ENCODE assay signal across 15 cellular contexts in the genomic region with DNA sequence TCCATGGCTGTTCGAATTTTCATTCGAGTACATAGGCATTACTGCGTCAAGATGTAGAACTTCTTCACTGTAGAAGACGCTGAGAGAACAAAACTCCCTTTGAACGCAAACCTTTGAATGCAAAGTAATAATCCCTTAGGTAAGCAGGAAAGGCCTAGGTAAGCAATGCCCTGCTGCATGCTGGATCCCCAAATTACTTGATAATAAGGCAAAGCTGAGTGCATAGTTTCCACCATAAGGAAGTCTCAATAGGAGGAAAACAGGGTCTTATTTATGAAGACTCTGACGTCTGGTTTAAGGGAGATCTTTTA. TPM values are rescaled to one million over a fixed set of nuclear protein-coding genes. Genes with fewer than 3 reads are reported as not detected.
DNase-seq lines count a peak whose midpoint lies in the region; ATAC-seq, FAIRE-seq and TF ChIP-seq lines count a peak whose summit lies in the region.
"Had no signal": no experiment of that assay in that cellular context is flagged by ENCODE, and none has a peak within 500 bp of the region (broad histone marks: within the 10 kb centered on the region; RNA-seq: fewer than 3 reads in every experiment).

No MANE protein-coding gene starts in this region.

- DNase-seq in CD14-positive monocyte (ENCODE audit: low spot score) (no peak), astrocyte (ENCODE audit: low read depth) (no peak), neural progenitor cell (ENCODE audit: low spot score) (no peak), Kasumi-1 (lab: John Stamatoyannopoulos, UW) (no peak), MM.1S (no peak)
- DNase-seq: activated gamma-delta T cell had no signal

- H3K36me3 Mint-ChIP-seq in CD14-positive monocyte (peaks cover 0 to 5% of the 10 kb centered on the region in 2 donors), astrocyte (ENCODE audit: low read depth, unreplicated experiment) (no peaks in the 10 kb centered on the region), neural progenitor cell (no peaks in the 10 kb centered on the region)
- H3K36me3 Mint-ChIP-seq: brain, naive B cell had no signal

- no peaks in the 10 kb centered on the region for H3K79me2 ChIP-seq in KMS-11 (ENCODE audit: insufficient read depth, low read depth)
- H3K79me2 ChIP-seq in astrocyte (ENCODE audit: insufficient read depth, low read length) = no peaks in the 10 kb centered on the region
- no peaks in the 10 kb centered on the region for H3K79me2 ChIP-seq in neural progenitor cell (ENCODE audit: low read depth)
- H3K79me2 ChIP-seq in MM.1S (ENCODE audit: low read length) = no peaks in the 10 kb centered on the region
- H3K79me2 ChIP-seq: hepatocyte, parathyroid adenoma had no signal

- H3F3A ChIP-seq in neural progenitor cell (ENCODE audit: low read depth) = no peaks in the 10 kb centered on the region
- no peaks in the 10 kb centered on the region for H3F3A ChIP-seq in MM.1S (ENCODE audit: insufficient read depth, low read length)

- intact Hi-C loops in CD14-positive monocyte (cut with micrococcal nuclease) = loop anchor here in 1 of 2 donors (10.0 kb wide), 1 partner anchor 195 kb away; no protein-coding TSS in a partner anchor

- H3K36me3 ChIP-seq in KMS-11 (ENCODE audit: insufficient read depth) (no peaks in the 10 kb centered on the region), astrocyte (ENCODE audit: insufficient read depth, low read length) (no peaks in the 10 kb centered on the region), neural progenitor cell (no peaks in the 10 kb centered on the region), MM.1S (replicated peaks; ENCODE audit: insufficient read depth, low read length) (no peaks in the 10 kb centered on the region)
- H3K36me3 ChIP-seq: vagina had no signal

- H3K9me3 Mint-ChIP-seq in CD14-positive monocyte (peaks cover 7 to 13% (median 11%) of the 10 kb centered on the region in 7 donors), astrocyte (ENCODE audit: unreplicated experiment) (peaks cover 4% of the 10 kb centered on the region), neural progenitor cell (no peaks in the 10 kb centered on the region)
- H3K9me3 Mint-ChIP-seq: activated naive CD8-positive, alpha-beta T cell treated with anti-CD3 and anti-CD28 coated beads, Interleukin-2, amount 50 U/mL, for 24 hours had no signal

- no peaks in the 10 kb centered on the region for H3K4me1 ChIP-seq in KMS-11 (ENCODE audit: low read depth, poor library complexity, severe bottlenecking)
- H3K4me1 ChIP-seq in astrocyte (ENCODE audit: insufficient read depth, low read length) = no peaks in the 10 kb centered on the region
- peaks cover 7% of the 10 kb centered on the region for H3K4me1 ChIP-seq in neural progenitor cell
- H3K4me1 ChIP-seq in MM.1S (ENCODE audit: low read length) = no peaks in the 10 kb centered on the region
- H3K4me1 ChIP-seq: parathyroid adenoma, vagina had no signal

- H2AFZ ChIP-seq in KMS-11 (ENCODE audit: low read depth) (peak overlapping the region; percentile 18; the same call in 1 of the 2 replicates), astrocyte (ENCODE audit: low read depth, low read length) (no peak overlapping the region), neural progenitor cell (replicated peaks) (peak overlapping the region; percentile 1), MM.1S (ENCODE audit: low read length) (no peak overlapping the region)
- H2AFZ ChIP-seq: hepatocyte, parathyroid adenoma had no signal

- H3K27ac Mint-ChIP-seq in CD14-positive monocyte = no peak overlapping the region
- H3K27ac Mint-ChIP-seq in astrocyte (ENCODE audit: unreplicated experiment) = peak overlapping the region; percentile 36
- H3K27ac Mint-ChIP-seq in neural progenitor cell = no peak overlapping the region
- H3K27ac Mint-ChIP-seq: activated naive CD8-positive, alpha-beta T cell treated with anti-CD3 and anti-CD28 coated beads, Interleukin-2, amount 50 U/mL, for 24 hours; brain; naive B cell; stimulated activated naive B cell treated with anti-CD40 and anti-IgM and Interleukin-4, amounts not matched to agents 10 μg/mL and 1 μg/mL and 100 μg/mL, for 72 hours had no signal

- H3K4me2 ChIP-seq in KMS-11 (no peak overlapping the region), astrocyte (ENCODE audit: low read length) (no peak overlapping the region), neural progenitor cell (no peak overlapping the region), MM.1S (ENCODE audit: low read depth, low read length) (no peak overlapping the region)
- H3K4me2 ChIP-seq: hepatocyte had no signal

- H3K9ac ChIP-seq in KMS-11 (no peak overlapping the region), astrocyte (ENCODE audit: low read length) (no peak overlapping the region), neural progenitor cell (no peak overlapping the region), MM.1S (ENCODE audit: low read length) (no peak overlapping the region)
- H3K9ac ChIP-seq: parathyroid adenoma had no signal

- H3K4me1 Mint-ChIP-seq in CD14-positive monocyte (peaks cover 4% of the 10 kb centered on the region), astrocyte (ENCODE audit: low read depth, unreplicated experiment) (no peaks in the 10 kb centered on the region), neural progenitor cell (no peaks in the 10 kb centered on the region)

- H4K20me1 ChIP-seq in KMS-11 (ENCODE audit: insufficient read depth) = no peaks in the 10 kb centered on the region
- H4K20me1 ChIP-seq in astrocyte (ENCODE audit: insufficient read depth, low read length) = no peaks in the 10 kb centered on the region
- H4K20me1 ChIP-seq in neural progenitor cell (ENCODE audit: low read depth) = no peaks in the 10 kb centered on the region
- H4K20me1 ChIP-seq in MM.1S (ENCODE audit: insufficient read depth, low read length) = no peaks in the 10 kb centered on the region

- H3K4me3 ChIP-seq in KMS-11 (IDR thresholded peaks at IDR 0.05; ENCODE audit: insufficient read depth, low read depth, low read length) (no peak overlapping the region), astrocyte (ENCODE audit: insufficient read depth, low read depth, low read length) (no peak overlapping the region), neural progenitor cell (no peak overlapping the region), MM.1S (ENCODE audit: low read length) (no peak overlapping the region)
- H3K4me3 ChIP-seq: hepatocyte, vagina had no signal

- H3K27me3 ChIP-seq in KMS-11 (ENCODE audit: insufficient read depth, low read depth) (no peaks in the 10 kb centered on the region), astrocyte (ENCODE audit: insufficient read depth, low read length) (no peaks in the 10 kb centered on the region), neural progenitor cell (no peaks in the 10 kb centered on the region), MM.1S (replicated peaks; ENCODE audit: insufficient read depth, low read length) (no peaks in the 10 kb centered on the region)
- H3K27me3 ChIP-seq: hepatocyte, vagina had no signal

- H3K4me3 Mint-ChIP-seq in CD14-positive monocyte (no peak overlapping the region), astrocyte (ENCODE audit: unreplicated experiment) (no peak overlapping the region), neural progenitor cell (peak overlapping the region; percentile 27)
- H3K4me3 Mint-ChIP-seq: activated naive CD8-positive, alpha-beta T cell treated with anti-CD3 and anti-CD28 coated beads, Interleukin-2, amount 50 U/mL, for 24 hours; naive B cell; stimulated activated naive B cell treated with anti-CD40 and anti-IgM and Interleukin-4, amounts not matched to agents 10 μg/mL and 1 μg/mL and 100 μg/mL, for 72 hours had no signal

- FAIRE-seq in astrocyte (lab: Jason Lieb, UNC) = no peak

- H3K9me2 ChIP-seq in MM.1S (replicated peaks; ENCODE audit: insufficient read depth, low read length) = no peaks in the 10 kb centered on the region

- H3K9me3 ChIP-seq in astrocyte (ENCODE audit: insufficient read depth, low read depth, low read length) (no peaks in the 10 kb centered on the region), neural progenitor cell (ENCODE audit: low read depth) (no peaks in the 10 kb centered on the region), MM.1S (replicated peaks; ENCODE audit: insufficient read depth, low read length) (no peaks in the 10 kb centered on the region)
- H3K9me3 ChIP-seq: vagina had no signal

- H3K27ac ChIP-seq in KMS-11 (no peak overlapping the region), astrocyte (ENCODE audit: low read depth, low read length) (no peak overlapping the region), neural progenitor cell (no peak overlapping the region), MM.1S (ENCODE audit: low read length) (no peak overlapping the region)
- H3K27ac ChIP-seq: hepatocyte, parathyroid adenoma, vagina had no signal

- TF ChIP-seq CTCF in CD14-positive monocyte (IDR thresholded peaks at IDR 0.05) = peak; percentile 66
- TF ChIP-seq CTCF in KMS-11 (conservative IDR thresholded peaks at IDR 0.05; ENCODE audit: low read depth, low read length) = peak; percentile 51; the same call in 1 of the 2 replicates
- no peak for TF ChIP-seq CTCF in astrocyte (IDR thresholded peaks at IDR 0.05; ENCODE audit: insufficient read depth, low read depth, low read length)
- TF ChIP-seq CTCF in neural progenitor cell (IDR thresholded peaks at IDR 0.05) = no peak
- TF ChIP-seq CTCF in MM.1S (IDR thresholded peaks at IDR 0.05; ENCODE audit: low read length) = no peak

- ATAC-seq in HG02571 (IDR thresholded peaks at IDR 0.05; ENCODE audit: unreplicated experiment) = no peak

- H3K27me3 Mint-ChIP-seq in CD14-positive monocyte (ENCODE audit: low read depth in 3 of 3) = peaks cover 2 to 7% (median 2%) of the 10 kb centered on the region in 3 donors
- peaks cover 12% of the 10 kb centered on the region for H3K27me3 Mint-ChIP-seq in astrocyte (ENCODE audit: low read depth, unreplicated experiment)
- H3K27me3 Mint-ChIP-seq in neural progenitor cell (ENCODE audit: insufficient read depth, low read depth) = peaks cover 10% of the 10 kb centered on the region
- H3K27me3 Mint-ChIP-seq: activated naive CD8-positive, alpha-beta T cell treated with anti-CD3 and anti-CD28 coated beads, Interleukin-2, amount 50 U/mL, for 24 hours; stimulated activated naive B cell treated with anti-CD40 and anti-IgM and Interleukin-4, amounts not matched to agents 10 μg/mL and 1 μg/mL and 100 μg/mL, for 72 hours had no signal

RNA-seq across cellular contexts. Expression of gene RTRAF, which starts 10.0 kb away (rescaled TPM):
- 100 to 1,000 TPM; 149 to 152 TPM for polyA plus RNA-seq in CD14-positive monocyte
- total RNA-seq in astrocyte (213 and 224 TPM in 2 replicates), neural progenitor cell (ENCODE audit: low replicate concordance) (149 and 414 TPM in 2 replicates)

Comparison
In these comparisons a context has a peak if more than half of its experiments do, and no peak if none do; other contexts are left out.
1. CTCF ChIP-seq: peak in CD14-positive monocyte (single experiment) and KMS-11 (single experiment); none in astrocyte (single experiment), neural progenitor cell (single experiment) and MM.1S (single experiment).
2. H2AFZ ChIP-seq: peak in KMS-11 (single experiment) and neural progenitor cell (single experiment); none in astrocyte (single experiment) and MM.1S (single experiment).